25 cellular contexts compared by ENCODE assay signal in genomic region chr19:15680478-15680877, GRCh38. TPM values are rescaled to one million over a fixed set of nuclear protein-coding genes. Genes with fewer than 3 reads are reported as not detected.
A peak's percentile ranks its signal among the peaks of the same experiment; 100 is the strongest.
DNase-seq lines count a peak whose midpoint lies in the region; ATAC-seq and TF ChIP-seq lines count a peak whose summit lies in the region.
"Had no signal": no experiment of that assay in that cellular context is flagged by ENCODE, and none has a peak within 500 bp of the region (broad histone marks: within the 10 kb centered on the region; RNA-seq: fewer than 3 reads in every experiment).

No MANE protein-coding gene starts in this region.

- no peaks in the 10 kb centered on the region for H3K4me1 Mint-ChIP-seq in T-helper 2 cell treated with Interferon-gamma antibody and Interleukin-4, amounts not matched to agents 5 μg/mL and 100 μg/mL, for 36 hours (ENCODE audit: low read depth)
- H3K4me1 Mint-ChIP-seq: CD14-positive monocyte, GM23338, H9 had no signal

- H3K9me3 Mint-ChIP-seq in T-helper 2 cell treated with Interferon-gamma antibody and Interleukin-4, amounts not matched to agents 5 μg/mL and 100 μg/mL, for 36 hours: peaks cover 12% of the 10 kb centered on the region
- H3K9me3 Mint-ChIP-seq: CD4-positive, alpha-beta T cell had no signal

- H3K27ac Mint-ChIP-seq in T-helper 2 cell treated with Interferon-gamma antibody and Interleukin-4, amounts not matched to agents 5 μg/mL and 100 μg/mL, for 36 hours: no peak overlapping the region
- H3K27ac Mint-ChIP-seq: CD14-positive monocyte; CD4-positive, alpha-beta T cell; GM23338; H9 had no signal

- peak; percentile 11 for DNase-seq in NCI-H2029 (lab: John Stamatoyannopoulos, UW)
- no peak for DNase-seq in Peyer's patch
- no peak for DNase-seq in left lobe of liver (ENCODE audit: low spot score)
- DNase-seq in right lobe of liver: no peak
- DNase-seq in WERI-Rb-1: no peak
- no peak for DNase-seq in T-helper 2 cell treated with Interferon-gamma antibody and Interleukin-4, amounts not matched to agents 5 μg/mL and 100 μg/mL, for 36 hours (ENCODE audit: low spot score)
- DNase-seq: 8988T; ACHN; AML-193; BE2C; CD4-positive, alpha-beta T cell; CD8-positive, alpha-beta memory T cell; DMS 273 treated with DMSO at 0.1 percent for 48 hours; DMS79; EL; GDM1; H9 had no signal

- TF ChIP-seq POLR2A in Peyer's patch (IDR thresholded peaks at IDR 0.05): no peak
- no peak for TF ChIP-seq POLR2A in right lobe of liver (IDR thresholded peaks at IDR 0.05)

- H3K36me3 ChIP-seq in Peyer's patch (peaks cover 0 to 63% (median 0%) of the 10 kb centered on the region in 3 donors), right lobe of liver (peaks cover 0 to 32% (median 11%) of the 10 kb centered on the region in 4 donors), WERI-Rb-1 (no peaks in the 10 kb centered on the region)
- H3K36me3 ChIP-seq: BE2C; BLaER1 treated with 17β-estradiol and CSF1 and Interleukin-3, amounts not matched to agents 10 nM and 100 nM had no signal

- no peak for TF ChIP-seq CTCF in Peyer's patch (IDR thresholded peaks at IDR 0.05)
- no peak for TF ChIP-seq CTCF in right lobe of liver (IDR thresholded peaks at IDR 0.05)
- TF ChIP-seq CTCF in WERI-Rb-1 (IDR thresholded peaks at IDR 0.05; ENCODE audit: low read depth, low read length): no peak

- H3K36me3 Mint-ChIP-seq in T-helper 2 cell treated with Interferon-gamma antibody and Interleukin-4, amounts not matched to agents 5 μg/mL and 100 μg/mL, for 36 hours (ENCODE audit: low read depth): peaks cover 1% of the 10 kb centered on the region
- H3K36me3 Mint-ChIP-seq: CD14-positive monocyte had no signal

- H3K4me3 ChIP-seq in Peyer's patch: peak overlapping the region in 1 of 4 donors; percentile 0
- H3K4me3 ChIP-seq in right lobe of liver: no peak overlapping the region
- H3K4me3 ChIP-seq in WERI-Rb-1 (ENCODE audit: low read depth, low read length): no peak overlapping the region
- H3K4me3 ChIP-seq: A549; BLaER1 treated with 17β-estradiol and CSF1 and Interleukin-3, amounts not matched to agents 10 nM and 100 nM; GM12878; GM23338 had no signal

- H3K4me1 ChIP-seq in Peyer's patch (no peaks in the 10 kb centered on the region), right lobe of liver (peaks cover 0 to 36% (median 13%) of the 10 kb centered on the region in 4 donors)
- H3K4me1 ChIP-seq: A549; BE2C; BLaER1 treated with 17β-estradiol and CSF1 and Interleukin-3, amounts not matched to agents 10 nM and 100 nM had no signal

- H3K27me3 Mint-ChIP-seq in T-helper 2 cell treated with Interferon-gamma antibody and Interleukin-4, amounts not matched to agents 5 μg/mL and 100 μg/mL, for 36 hours (ENCODE audit: low read depth): no peaks in the 10 kb centered on the region

- no peak overlapping the region for H3K4me3 Mint-ChIP-seq in T-helper 2 cell treated with Interferon-gamma antibody and Interleukin-4, amounts not matched to agents 5 μg/mL and 100 μg/mL, for 36 hours
- H3K4me3 Mint-ChIP-seq: CD14-positive monocyte; CD4-positive, alpha-beta T cell; CD8-positive, alpha-beta memory T cell; GM23338; H9 had no signal

- no peaks in the 10 kb centered on the region for H3K27me3 ChIP-seq in Peyer's patch
- H3K27me3 ChIP-seq in right lobe of liver: no peaks in the 10 kb centered on the region
- peaks cover 34% of the 10 kb centered on the region for H3K27me3 ChIP-seq in WERI-Rb-1 (ENCODE audit: insufficient read depth, low read depth, severe bottlenecking)
- H3K27me3 ChIP-seq: BE2C; BLaER1 treated with 17β-estradiol and CSF1 and Interleukin-3, amounts not matched to agents 10 nM and 100 nM had no signal

- H3K27ac ChIP-seq in Peyer's patch (peak overlapping the region in 3 of 4 donors; percentile 46 to 81 (median 70)), right lobe of liver (peak overlapping the region in 2 of 3 donors; percentile 68 to 89), WERI-Rb-1 (no peak overlapping the region)
- H3K27ac ChIP-seq: A549; BLaER1 treated with 17β-estradiol and CSF1 and Interleukin-3, amounts not matched to agents 10 nM and 100 nM had no signal

- H3K9me3 ChIP-seq in Peyer's patch (no peaks in the 10 kb centered on the region), right lobe of liver (no peaks in the 10 kb centered on the region), WERI-Rb-1 (ENCODE audit: severe bottlenecking) (no peaks in the 10 kb centered on the region)
- H3K9me3 ChIP-seq: A549; BE2C; BLaER1 treated with 17β-estradiol and CSF1 and Interleukin-3, amounts not matched to agents 10 nM and 100 nM had no signal

- peak; percentile 3 for ATAC-seq in left lobe of liver
- no peak for ATAC-seq in right lobe of liver
- no peak for ATAC-seq in GM18858 (IDR thresholded peaks at IDR 0.05; ENCODE audit: unreplicated experiment)
- ATAC-seq: A549, GM12878, GM23338, HCT116 had no signal

- 50% methylated on average over 1 of the region's 2 CpGs for WGBS in right lobe of liver (ENCODE audit: insufficient coverage, low coverage, low lambda C conversion rate, missing lambda C conversion rate)

- intact Hi-C loops in right lobe of liver (cut with DNase I): no loop called here

RNA-seq across cellular contexts. Expression of gene CYP4F12, which starts 7.6 kb away (rescaled TPM):
- total RNA-seq in Peyer's patch: 100 to 1,000 TPM in 3 of 4 donors, 10 to 100 TPM in 1; 64.4 to 736 (median 551) TPM
- 98.6 TPM for total RNA-seq in left lobe of liver
- 10 to 100 TPM; 21.9 to 95.5 (median 45.3) TPM for total RNA-seq in right lobe of liver
- total RNA-seq: GM12878, GM23338, H9 had no signal

RNA-seq across cellular contexts. Expression of gene CYP4F3, which starts 39.8 kb away (rescaled TPM):
- total RNA-seq in Peyer's patch: 100 to 1,000 TPM in 1 of 4 donors, 10 to 100 TPM in 3; 23.9 to 164 (median 73.9) TPM
- 401 TPM for total RNA-seq in left lobe of liver
- 100 to 1,000 TPM; 186 to 573 (median 245) TPM for total RNA-seq in right lobe of liver
- total RNA-seq: CD4-positive, alpha-beta T cell; GM23338; H9 had no signal

RNA-seq across cellular contexts. Expression of gene OR10H2, which starts 47.3 kb away (rescaled TPM):
- not detected for total RNA-seq in Peyer's patch
- total RNA-seq in left lobe of liver: not detected
- total RNA-seq in right lobe of liver: not detected
- total RNA-seq: CD4-positive, alpha-beta T cell; CD8-positive, alpha-beta memory T cell; GM12878; GM23338; H4; H9 had no signal

RNA-seq across cellular contexts. Expression of gene OR10H3, which starts 57.3 kb away (rescaled TPM):
- total RNA-seq in Peyer's patch (not detected), left lobe of liver (not detected), right lobe of liver (not detected)
- total RNA-seq: CD4-positive, alpha-beta T cell; CD8-positive, alpha-beta memory T cell; GM12878; GM23338; H4; H9 had no signal
